In genomic region chr7:75565129-75565528, GRCh38 we compare ENCODE assay signal across 8 cellular contexts.
DNase-seq lines count a peak whose midpoint lies in the region; ATAC-seq and TF ChIP-seq lines count a peak whose summit lies in the region.

No MANE protein-coding gene starts in this region.

- no peak for TF ChIP-seq CTCF in fibroblast of the aortic adventitia (IDR thresholded peaks at IDR 0.05; ENCODE audit: insufficient read depth, low read length)
- no peak for TF ChIP-seq CTCF in psoas muscle (IDR thresholded peaks at IDR 0.05)

- H3K27me3 ChIP-seq in psoas muscle (ENCODE audit: insufficient read depth in 3 of 3, low read length in 2 of 3): no peaks in the 10 kb centered on the region

- H3K27ac ChIP-seq in psoas muscle: peak overlapping the region; percentile 53

- WGBS in psoas muscle, 3 donors: 63 to 75% (median 64%) methylated on average over 4 of the region's 4 CpGs

- intact Hi-C loops in psoas muscle (cut with DNase I): no loop called here

- H3K4me3 ChIP-seq in fibroblast of the aortic adventitia (ENCODE audit: low read depth, low read length) (no peak overlapping the region), psoas muscle (no peak overlapping the region)

- H3K9me3 ChIP-seq in psoas muscle: no peaks in the 10 kb centered on the region

- H3K36me3 ChIP-seq in psoas muscle (ENCODE audit: insufficient read depth in 1 of 2, low read depth in 1 of 2): peaks cover 4 to 43% of the 10 kb centered on the region in 2 donors

- ATAC-seq in psoas muscle (no peak), GM21825 (IDR thresholded peaks at IDR 0.05; ENCODE audit: unreplicated experiment) (no peak), HG02970 (IDR thresholded peaks at IDR 0.05; ENCODE audit: low FRiP score, unreplicated experiment) (no peak), GM21390 (IDR thresholded peaks at IDR 0.05; ENCODE audit: unreplicated experiment) (no peak)

- DNase-seq in EH (ENCODE audit: low read depth) (peak; percentile 97), RPMI8226 (peak; percentile 30), fibroblast of the aortic adventitia (ENCODE audit: low read depth) (peak; percentile 87), psoas muscle (no peak), NCI-H1694 treated with DMSO at 0.1 percent for 48 hours (lab: John Stamatoyannopoulos, UW) (no peak)

- no peaks in the 10 kb centered on the region for H3K4me1 ChIP-seq in psoas muscle

Comparison
In these comparisons a context has a peak if more than half of its experiments do, and no peak if none do; other contexts are left out.
1. DNase-seq: peak in EH (single experiment), RPMI8226 (single experiment) and fibroblast of the aortic adventitia (single experiment); none in psoas muscle (0 of 2) and NCI-H1694 treated with DMSO at 0.1 percent for 48 hours (single experiment).